Comparison of ENCODE assay signal across 31 cellular contexts in genomic region chr9:92395617-92396016, GRCh38. TPM values are rescaled to one million over a fixed set of nuclear protein-coding genes. Genes with fewer than 3 reads are reported as not detected.
"Had no signal": no experiment of that assay in that cellular context is flagged by ENCODE, and none has a peak within 500 bp of the region (broad histone marks: within the 10 kb centered on the region; RNA-seq: fewer than 3 reads in every experiment).

No MANE protein-coding gene starts in this region.

- H3K9me3 Mint-ChIP-seq: dendritic cell treated with granulocyte-macrophage colony-stimulating factor and Interleukin-4, amounts not matched to agents 40 ng/mL and 50 ng/mL, for 4 days; effector memory CD8-positive, alpha-beta T cell had no signal

- H3K27me3 ChIP-seq: esophagus squamous epithelium, gastrocnemius medialis, heart right ventricle, left lung had no signal

- H3K4me1 ChIP-seq: left lung, lower lobe of right lung had no signal

- H3K27ac Mint-ChIP-seq: dendritic cell treated with granulocyte-macrophage colony-stimulating factor and Interleukin-4, amounts not matched to agents 40 ng/mL and 50 ng/mL, for 4 days; effector memory CD8-positive, alpha-beta T cell; endodermal cell; mesothelial cell of epicardium had no signal

- H3K9me3 ChIP-seq: esophagus squamous epithelium, gastrocnemius medialis, left lung, lower lobe of right lung, mucosa of descending colon had no signal

- H3K4me3 Mint-ChIP-seq: dendritic cell treated with granulocyte-macrophage colony-stimulating factor and Interleukin-4, amounts not matched to agents 40 ng/mL and 50 ng/mL, for 4 days; effector memory CD8-positive, alpha-beta T cell; endodermal cell; mesothelial cell of epicardium had no signal

- H3K36me3 Mint-ChIP-seq: mesothelial cell of epicardium had no signal

- FAIRE-seq: colon, endometrium, islet of Langerhans, keratinocyte had no signal

- H3K36me3 ChIP-seq: gastrocnemius medialis, left lung, lower lobe of right lung had no signal

- H3K27ac ChIP-seq: epithelial cell of prostate, esophagus squamous epithelium, gastrocnemius medialis, heart right ventricle, left lung, lower lobe of right lung had no signal

- ATAC-seq: effector memory CD8-positive, alpha-beta T cell; esophagus mucosa; gastrocnemius medialis; heart right ventricle; left cardiac atrium; left lung; left ventricle myocardium superior; lower lobe of right lung; mucosa of descending colon had no signal

- H3K27me3 Mint-ChIP-seq: dendritic cell treated with granulocyte-macrophage colony-stimulating factor and Interleukin-4, amounts not matched to agents 40 ng/mL and 50 ng/mL, for 4 days; effector memory CD8-positive, alpha-beta T cell had no signal

- H3K4me1 Mint-ChIP-seq: endodermal cell, mesothelial cell of epicardium had no signal

- DNase-seq: cortex of kidney; effector CD8-positive, alpha-beta T cell; effector memory CD8-positive, alpha-beta T cell; endodermal cell; erythroblast; esophagus squamous epithelium; foreskin fibroblast; foreskin melanocyte; gastrocnemius medialis; glutamatergic neuron; head of caudate nucleus; heart right ventricle; hippocampal formation; left cardiac atrium; left lung; left ventricle myocardium superior; lower lobe of right lung; mesenchymal stem cell; mucosa of descending colon had no signal

- H3K4me3 ChIP-seq: esophagus squamous epithelium, gastrocnemius medialis, heart right ventricle, left lung, lower lobe of right lung, mucosa of descending colon had no signal

RNA-seq across cellular contexts. Expression of gene OGN, which starts 8.8 kb away (rescaled TPM):
- total RNA-seq: dermis microvascular lymphatic vessel endothelial cell, endodermal cell, glomerular endothelial cell, kidney epithelial cell, lung microvascular endothelial cell had no signal
- polyA plus RNA-seq: keratinocyte had no signal

RNA-seq across cellular contexts. Expression of gene OMD, which starts 28.7 kb away (rescaled TPM):
- total RNA-seq: dermis microvascular lymphatic vessel endothelial cell, endodermal cell, glomerular endothelial cell, kidney epithelial cell, lung microvascular endothelial cell, mesothelial cell of epicardium had no signal
- polyA plus RNA-seq: keratinocyte had no signal
